8 cellular contexts compared by ENCODE assay signal in the genomic region with DNA sequence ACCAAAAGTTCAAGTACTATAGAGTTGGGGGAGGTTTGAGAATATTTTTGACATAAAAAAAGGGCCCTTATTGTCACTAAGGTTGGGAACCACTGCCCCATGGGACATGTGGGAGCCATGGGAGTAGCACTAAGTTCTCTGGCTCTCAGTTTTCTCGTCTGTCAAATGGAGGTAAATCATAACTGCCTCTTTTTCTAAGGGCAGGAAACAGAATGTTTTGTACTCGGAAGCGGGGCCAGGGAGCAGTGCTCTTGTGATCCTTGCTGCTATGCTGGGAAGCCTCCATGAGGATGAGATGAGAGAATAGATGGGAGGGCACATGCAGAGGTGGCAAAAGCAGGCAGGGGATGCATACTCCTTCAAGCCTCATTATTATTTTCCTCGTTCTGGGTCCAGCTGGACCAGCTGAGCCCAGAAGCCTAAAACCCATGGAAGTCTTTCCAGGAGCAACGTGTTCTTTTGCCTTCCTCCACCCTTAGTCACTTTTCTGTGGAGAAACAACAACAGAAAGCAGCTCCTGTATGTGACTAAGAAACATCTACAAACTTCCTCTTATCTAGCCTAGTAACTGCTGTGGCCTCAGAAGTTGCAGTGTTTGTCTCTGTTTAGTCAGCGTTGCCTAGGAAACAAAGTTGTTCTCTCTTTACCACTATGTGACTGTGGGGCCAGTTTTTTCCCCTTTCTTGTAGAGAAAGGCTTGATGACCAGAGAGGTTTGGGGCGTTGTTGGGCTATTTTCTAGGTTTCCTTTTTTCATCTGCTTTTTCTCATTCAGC.
A peak's percentile ranks its signal among the peaks of the same experiment; 100 is the strongest.
DNase-seq lines count a peak whose midpoint lies in the region; ATAC-seq and TF ChIP-seq lines count a peak whose summit lies in the region.

No MANE protein-coding gene starts in this region.

- H3K9me3 ChIP-seq in colonic mucosa (no peaks in the 10 kb centered on the region), lung (ENCODE audit: control insufficient read depth in 2 of 2, insufficient read depth in 1 of 2, low read length in 1 of 2) (peaks cover 0 to 2% of the 10 kb centered on the region in 2 donors), subcutaneous abdominal adipose tissue (ENCODE audit: control insufficient read depth in 5 of 5, low read length in 5 of 5) (no peaks in the 10 kb centered on the region)

- H3K36me3 ChIP-seq in colonic mucosa (no peaks in the 10 kb centered on the region), lung (ENCODE audit: control insufficient read depth in 2 of 2, insufficient read depth in 2 of 2, low read length in 2 of 2) (peaks cover 3 to 10% of the 10 kb centered on the region in 2 donors), subcutaneous abdominal adipose tissue (ENCODE audit: control insufficient read depth in 5 of 5, insufficient read depth in 5 of 5, low read length in 5 of 5) (peaks cover 0 to 31% (median 24%) of the 10 kb centered on the region in 5 donors)

- intact Hi-C loops in colonic mucosa (cut with DNase I): no loop called here

- ATAC-seq in GM21367 (IDR thresholded peaks at IDR 0.05; ENCODE audit: unreplicated experiment): peak; percentile 95
- peak; percentile 99 for ATAC-seq in HG03558 (IDR thresholded peaks at IDR 0.05; ENCODE audit: extremely low read depth, unreplicated experiment)
- peak; percentile 58 for ATAC-seq in lung (ENCODE audit: insufficient read depth, low FRiP score)

- no peaks in the 10 kb centered on the region for H3K27me3 ChIP-seq in colonic mucosa
- H3K27me3 ChIP-seq in lung (ENCODE audit: control insufficient read depth, insufficient read depth): no peaks in the 10 kb centered on the region
- peaks cover 0 to 18% (median 6%) of the 10 kb centered on the region in 5 donors for H3K27me3 ChIP-seq in subcutaneous abdominal adipose tissue (ENCODE audit: control insufficient read depth in 5 of 5, insufficient read depth in 4 of 5, low read length in 5 of 5)

- DNase-seq in DMS53 treated with DMSO at 0.1 percent for 48 hours (lab: John Stamatoyannopoulos, UW; ENCODE audit: unreplicated experiment) (peak; percentile 25), T-helper 1 cell (peak; percentile 9 to 82 (median 60)), colonic mucosa (no peak), lung (ENCODE audit: low spot score) (peak; percentile 63), COR-L47 (lab: John Stamatoyannopoulos, UW) (no peak)

- H3K9ac ChIP-seq in colonic mucosa (ENCODE audit: low read depth in 2 of 2, low read length in 2 of 2): no peak overlapping the region
- no peak overlapping the region for H3K9ac ChIP-seq in subcutaneous abdominal adipose tissue (ENCODE audit: low read length in 5 of 5)

- WGBS in lung, 2 donors: 11 to 23% methylated on average over 7 of the region's 7 CpGs

- peak overlapping the region; percentile 53 for H3K27ac ChIP-seq in colonic mucosa
- peak overlapping the region; percentile 49 to 94 for H3K27ac ChIP-seq in lung (ENCODE audit: low read depth in 1 of 2, low read length in 1 of 2)
- H3K27ac ChIP-seq in subcutaneous abdominal adipose tissue (ENCODE audit: low read depth, low read length): peak overlapping the region; percentile 86

- H3K4me1 ChIP-seq in colonic mucosa (peaks cover 5% of the 10 kb centered on the region), lung (ENCODE audit: control insufficient read depth in 2 of 2, insufficient read depth in 2 of 2, low read length in 2 of 2) (peaks cover 0 to 5% of the 10 kb centered on the region in 2 donors), subcutaneous abdominal adipose tissue (ENCODE audit: control insufficient read depth in 5 of 5, insufficient read depth in 5 of 5, low read length in 5 of 5) (peaks cover 9 to 52% (median 46%) of the 10 kb centered on the region in 5 donors)

- no peak for TF ChIP-seq CTCF in colonic mucosa (IDR thresholded peaks at IDR 0.05)
- no peak for TF ChIP-seq CTCF in lung (IDR thresholded peaks at IDR 0.05; ENCODE audit: control extremely low read depth, extremely low read depth)

- no peak overlapping the region for H3K4me3 ChIP-seq in colonic mucosa
- H3K4me3 ChIP-seq in lung: no peak overlapping the region
- peak overlapping the region in 2 of 5 donors; percentile 9 to 32 for H3K4me3 ChIP-seq in subcutaneous abdominal adipose tissue (ENCODE audit: low read depth in 1 of 5, low read length in 5 of 5)

Comparison
In these comparisons a context has a peak if more than half of its experiments do, and no peak if none do; other contexts are left out.
1. DNase-seq: peak in DMS53 treated with DMSO at 0.1 percent for 48 hours (single experiment), T-helper 1 cell (5 of 5) and lung (single experiment); none in colonic mucosa (single experiment) and COR-L47 (single experiment).
2. Peak in every context shown above with its lines, with median percentiles within 50 percentile points of each other: ATAC-seq and H3K27ac ChIP-seq.